Comparison of ENCODE assay signal across 1 cellular context in the genomic region with DNA sequence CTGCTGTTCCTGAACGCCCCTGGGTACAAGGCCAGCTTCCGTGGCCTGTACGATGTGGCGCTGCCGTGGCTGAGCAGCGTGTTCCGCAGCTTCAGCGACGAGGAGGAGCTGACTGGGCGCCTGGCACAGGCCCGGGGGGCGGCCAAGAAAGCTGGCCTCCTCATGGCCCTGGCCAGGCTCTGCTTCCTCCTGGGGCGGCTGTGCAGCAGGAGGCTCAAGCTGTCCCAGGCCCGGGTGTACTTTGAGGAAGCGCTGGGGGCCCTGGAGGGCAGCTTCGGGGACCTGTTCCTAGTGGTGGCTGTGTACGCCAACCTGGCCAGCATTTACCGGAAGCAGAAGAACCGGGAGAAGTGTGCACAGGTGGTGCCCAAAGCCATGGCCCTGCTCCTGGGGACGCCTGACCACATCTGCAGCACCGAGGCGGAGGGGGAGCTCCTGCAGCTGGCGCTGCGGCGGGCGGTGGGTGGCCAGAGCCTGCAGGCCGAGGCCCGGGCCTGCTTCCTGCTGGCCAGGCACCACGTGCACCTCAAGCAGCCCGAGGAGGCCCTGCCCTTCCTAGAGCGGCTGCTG.
TF ChIP-seq lines count a peak whose summit lies in the region.

No MANE protein-coding gene starts in this region.

TF ChIP-seq in HepG2, 621 proteins besides CTCF, POLR2A, EP300 and RAD21:
- peak; percentile 2; the same call in 1 of the 2 replicates for TF ChIP-seq ZNF687 (CRISPR knock-in tag; IDR thresholded peaks at IDR 0.05)
- TF ChIP-seq ZNF883 (CRISPR knock-in tag; IDR thresholded peaks at IDR 0.05; ENCODE audit: not compliant biosample characterization) = no peak
- TF ChIP-seq GABPB1 (CRISPR knock-in tag; IDR thresholded peaks at IDR 0.05) = peak; percentile 14; the same call in 1 of the 2 replicates
- TF ChIP-seq ZNF891 (CRISPR knock-in tag; IDR thresholded peaks at IDR 0.05) = 0 out of 2 replicates have a peak, but pooled peaks have one; percentile 32
- 0 out of 2 replicates have a peak, but pooled peaks have one; percentile 27 for TF ChIP-seq NRL (CRISPR knock-in tag; IDR thresholded peaks at IDR 0.05; ENCODE audit: borderline replicate concordance)
- 0 out of 2 replicates have a peak, but pooled peaks have one; percentile 10 for TF ChIP-seq RBFOX2 (IDR thresholded peaks at IDR 0.05; ENCODE audit: low read depth, low read length)
